ENCODE assay signal across 1 cellular context in the genomic region with DNA sequence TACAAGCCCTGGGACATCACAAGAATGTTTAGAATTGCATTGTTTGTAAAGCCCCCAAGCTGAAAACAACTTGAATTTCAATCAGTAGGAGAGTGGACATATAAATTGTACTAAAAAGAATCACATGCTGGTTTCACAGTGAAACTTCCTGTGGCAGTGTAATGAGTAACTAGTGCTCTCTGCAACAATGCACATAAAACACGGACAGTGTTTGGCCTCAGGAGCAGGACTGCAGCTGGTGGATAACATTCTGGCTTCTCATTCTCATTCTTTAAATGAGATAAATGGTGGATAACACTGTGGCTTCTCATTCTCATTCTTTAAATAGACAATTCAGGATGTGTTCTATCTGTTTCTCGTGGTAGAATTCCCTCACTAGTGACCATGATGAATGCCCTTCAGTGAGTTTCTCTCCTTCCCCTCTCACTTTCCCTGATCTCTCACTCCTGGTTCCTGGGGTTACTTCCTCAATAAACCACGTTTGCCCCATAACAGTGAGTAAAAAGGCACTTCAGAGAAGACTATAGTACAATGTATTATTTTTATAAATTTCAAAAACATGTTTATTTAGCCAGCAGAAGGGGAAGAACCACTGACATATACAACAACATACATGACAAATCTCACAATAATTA.
A peak's percentile ranks its signal among the peaks of the same experiment; 100 is the strongest.
TF ChIP-seq lines count a peak whose summit lies in the region.

No MANE protein-coding gene starts in this region.

TF ChIP-seq in HepG2, 621 proteins besides CTCF, POLR2A, EP300 and RAD21 (continued from another document and continues in another):
- TF ChIP-seq, protein P1, sequence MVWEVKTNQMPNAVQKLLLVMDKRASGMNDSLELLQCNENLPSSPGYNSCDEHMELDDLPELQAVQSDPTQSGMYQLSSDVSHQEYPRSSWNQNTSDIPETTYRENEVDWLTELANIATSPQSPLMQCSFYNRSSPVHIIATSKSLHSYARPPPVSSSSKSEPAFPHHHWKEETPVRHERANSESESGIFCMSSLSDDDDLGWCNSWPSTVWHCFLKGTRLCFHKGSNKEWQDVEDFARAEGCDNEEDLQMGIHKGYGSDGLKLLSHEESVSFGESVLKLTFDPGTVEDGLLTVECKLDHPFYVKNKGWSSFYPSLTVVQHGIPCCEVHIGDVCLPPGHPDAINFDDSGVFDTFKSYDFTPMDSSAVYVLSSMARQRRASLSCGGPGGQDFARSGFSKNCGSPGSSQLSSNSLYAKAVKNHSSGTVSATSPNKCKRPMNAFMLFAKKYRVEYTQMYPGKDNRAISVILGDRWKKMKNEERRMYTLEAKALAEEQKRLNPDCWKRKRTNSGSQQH (CRISPR knock-in tag; IDR thresholded peaks at IDR 0.05; ENCODE audit: low read depth), result 0 out of 2 replicates have a peak, but pooled peaks have one; percentile 43
- TF ChIP-seq PRPF4 (IDR thresholded peaks at IDR 0.05; ENCODE audit: low read depth, low read length, poor library complexity, severe bottlenecking) (no peak), ZNF10 (CRISPR knock-in tag; IDR thresholded peaks at IDR 0.05; ENCODE audit: borderline replicate concordance, low read depth) (no peak), GABPA (IDR thresholded peaks at IDR 0.05; ENCODE audit: low read depth, low read length) (no peak), GABPA (CRISPR knock-in tag; IDR thresholded peaks at IDR 0.05; ENCODE audit: low read depth) (peak; percentile 65; the same call in 1 of the 2 replicates), ZSCAN9 (CRISPR knock-in tag; IDR thresholded peaks at IDR 0.05; ENCODE audit: borderline replicate concordance) (0 out of 2 replicates have a peak, but pooled peaks have one; percentile 20), ZNF598 (CRISPR knock-in tag; IDR thresholded peaks at IDR 0.05; ENCODE audit: borderline replicate concordance) (no peak), ZNF292 (CRISPR knock-in tag; IDR thresholded peaks at IDR 0.05; ENCODE audit: borderline replicate concordance, low read depth) (peak; percentile 54; the same call in 1 of the 2 replicates), TEAD3 (CRISPR knock-in tag; optimal IDR thresholded peaks at IDR 0.05; ENCODE audit: borderline replicate concordance) (peak; percentile 40), FOXP1 (IDR thresholded peaks at IDR 0.05) (no peak), FOXP1 (CRISPR knock-in tag; IDR thresholded peaks at IDR 0.05) (0 out of 2 replicates have a peak, but pooled peaks have one; percentile 15), ZSCAN30 (CRISPR knock-in tag; IDR thresholded peaks at IDR 0.05) (no peak), SMC3 (IDR thresholded peaks at IDR 0.05; ENCODE audit: low read length) (0 out of 2 replicates have a peak, but pooled peaks have one; percentile 3), ETV5 (CRISPR knock-in tag; IDR thresholded peaks at IDR 0.05; ENCODE audit: borderline replicate concordance) (peak; percentile 77; the same call in 1 of the 2 replicates), PHF5A (CRISPR knock-in tag; IDR thresholded peaks at IDR 0.05; ENCODE audit: low read depth, unreplicated experiment) (no peak), CEBPG (CRISPR knock-in tag; IDR thresholded peaks at IDR 0.05) (no peak), JARID2 (CRISPR knock-in tag; IDR thresholded peaks at IDR 0.05; ENCODE audit: insufficient replicate concordance) (no peak), ZNF296 (CRISPR knock-in tag; conservative IDR thresholded peaks at IDR 0.05) (no peak), SOX13 (IDR thresholded peaks at IDR 0.05) (no peak), SOX13 (CRISPR knock-in tag; conservative IDR thresholded peaks at IDR 0.05 in 1 of 2, IDR thresholded peaks at IDR 0.05 in 1 of 2) (peak in 1 of 2 experiments; percentile 38; a peak in 1 of 4 replicates), GABPB1 (CRISPR knock-in tag; IDR thresholded peaks at IDR 0.05) (peak; percentile 30; the same call in 1 of the 2 replicates)
- TF ChIP-seq, protein P2, sequence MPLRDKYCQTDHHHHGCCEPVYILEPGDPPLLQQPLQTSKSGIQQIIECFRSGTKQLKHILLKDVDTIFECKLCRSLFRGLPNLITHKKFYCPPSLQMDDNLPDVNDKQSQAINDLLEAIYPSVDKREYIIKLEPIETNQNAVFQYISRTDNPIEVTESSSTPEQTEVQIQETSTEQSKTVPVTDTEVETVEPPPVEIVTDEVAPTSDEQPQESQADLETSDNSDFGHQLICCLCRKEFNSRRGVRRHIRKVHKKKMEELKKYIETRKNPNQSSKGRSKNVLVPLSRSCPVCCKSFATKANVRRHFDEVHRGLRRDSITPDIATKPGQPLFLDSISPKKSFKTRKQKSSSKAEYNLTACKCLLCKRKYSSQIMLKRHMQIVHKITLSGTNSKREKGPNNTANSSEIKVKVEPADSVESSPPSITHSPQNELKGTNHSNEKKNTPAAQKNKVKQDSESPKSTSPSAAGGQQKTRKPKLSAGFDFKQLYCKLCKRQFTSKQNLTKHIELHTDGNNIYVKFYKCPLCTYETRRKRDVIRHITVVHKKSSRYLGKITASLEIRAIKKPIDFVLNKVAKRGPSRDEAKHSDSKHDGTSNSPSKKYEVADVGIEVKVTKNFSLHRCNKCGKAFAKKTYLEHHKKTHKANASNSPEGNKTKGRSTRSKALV (CRISPR knock-in tag; IDR thresholded peaks at IDR 0.05), result no peak
- TF ChIP-seq, protein P3, sequence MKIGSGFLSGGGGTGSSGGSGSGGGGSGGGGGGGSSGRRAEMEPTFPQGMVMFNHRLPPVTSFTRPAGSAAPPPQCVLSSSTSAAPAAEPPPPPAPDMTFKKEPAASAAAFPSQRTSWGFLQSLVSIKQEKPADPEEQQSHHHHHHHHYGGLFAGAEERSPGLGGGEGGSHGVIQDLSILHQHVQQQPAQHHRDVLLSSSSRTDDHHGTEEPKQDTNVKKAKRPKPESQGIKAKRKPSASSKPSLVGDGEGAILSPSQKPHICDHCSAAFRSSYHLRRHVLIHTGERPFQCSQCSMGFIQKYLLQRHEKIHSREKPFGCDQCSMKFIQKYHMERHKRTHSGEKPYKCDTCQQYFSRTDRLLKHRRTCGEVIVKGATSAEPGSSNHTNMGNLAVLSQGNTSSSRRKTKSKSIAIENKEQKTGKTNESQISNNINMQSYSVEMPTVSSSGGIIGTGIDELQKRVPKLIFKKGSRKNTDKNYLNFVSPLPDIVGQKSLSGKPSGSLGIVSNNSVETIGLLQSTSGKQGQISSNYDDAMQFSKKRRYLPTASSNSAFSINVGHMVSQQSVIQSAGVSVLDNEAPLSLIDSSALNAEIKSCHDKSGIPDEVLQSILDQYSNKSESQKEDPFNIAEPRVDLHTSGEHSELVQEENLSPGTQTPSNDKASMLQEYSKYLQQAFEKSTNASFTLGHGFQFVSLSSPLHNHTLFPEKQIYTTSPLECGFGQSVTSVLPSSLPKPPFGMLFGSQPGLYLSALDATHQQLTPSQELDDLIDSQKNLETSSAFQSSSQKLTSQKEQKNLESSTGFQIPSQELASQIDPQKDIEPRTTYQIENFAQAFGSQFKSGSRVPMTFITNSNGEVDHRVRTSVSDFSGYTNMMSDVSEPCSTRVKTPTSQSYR (CRISPR knock-in tag; IDR thresholded peaks at IDR 0.05; ENCODE audit: borderline replicate concordance), result no peak
- TF ChIP-seq, protein P4, sequence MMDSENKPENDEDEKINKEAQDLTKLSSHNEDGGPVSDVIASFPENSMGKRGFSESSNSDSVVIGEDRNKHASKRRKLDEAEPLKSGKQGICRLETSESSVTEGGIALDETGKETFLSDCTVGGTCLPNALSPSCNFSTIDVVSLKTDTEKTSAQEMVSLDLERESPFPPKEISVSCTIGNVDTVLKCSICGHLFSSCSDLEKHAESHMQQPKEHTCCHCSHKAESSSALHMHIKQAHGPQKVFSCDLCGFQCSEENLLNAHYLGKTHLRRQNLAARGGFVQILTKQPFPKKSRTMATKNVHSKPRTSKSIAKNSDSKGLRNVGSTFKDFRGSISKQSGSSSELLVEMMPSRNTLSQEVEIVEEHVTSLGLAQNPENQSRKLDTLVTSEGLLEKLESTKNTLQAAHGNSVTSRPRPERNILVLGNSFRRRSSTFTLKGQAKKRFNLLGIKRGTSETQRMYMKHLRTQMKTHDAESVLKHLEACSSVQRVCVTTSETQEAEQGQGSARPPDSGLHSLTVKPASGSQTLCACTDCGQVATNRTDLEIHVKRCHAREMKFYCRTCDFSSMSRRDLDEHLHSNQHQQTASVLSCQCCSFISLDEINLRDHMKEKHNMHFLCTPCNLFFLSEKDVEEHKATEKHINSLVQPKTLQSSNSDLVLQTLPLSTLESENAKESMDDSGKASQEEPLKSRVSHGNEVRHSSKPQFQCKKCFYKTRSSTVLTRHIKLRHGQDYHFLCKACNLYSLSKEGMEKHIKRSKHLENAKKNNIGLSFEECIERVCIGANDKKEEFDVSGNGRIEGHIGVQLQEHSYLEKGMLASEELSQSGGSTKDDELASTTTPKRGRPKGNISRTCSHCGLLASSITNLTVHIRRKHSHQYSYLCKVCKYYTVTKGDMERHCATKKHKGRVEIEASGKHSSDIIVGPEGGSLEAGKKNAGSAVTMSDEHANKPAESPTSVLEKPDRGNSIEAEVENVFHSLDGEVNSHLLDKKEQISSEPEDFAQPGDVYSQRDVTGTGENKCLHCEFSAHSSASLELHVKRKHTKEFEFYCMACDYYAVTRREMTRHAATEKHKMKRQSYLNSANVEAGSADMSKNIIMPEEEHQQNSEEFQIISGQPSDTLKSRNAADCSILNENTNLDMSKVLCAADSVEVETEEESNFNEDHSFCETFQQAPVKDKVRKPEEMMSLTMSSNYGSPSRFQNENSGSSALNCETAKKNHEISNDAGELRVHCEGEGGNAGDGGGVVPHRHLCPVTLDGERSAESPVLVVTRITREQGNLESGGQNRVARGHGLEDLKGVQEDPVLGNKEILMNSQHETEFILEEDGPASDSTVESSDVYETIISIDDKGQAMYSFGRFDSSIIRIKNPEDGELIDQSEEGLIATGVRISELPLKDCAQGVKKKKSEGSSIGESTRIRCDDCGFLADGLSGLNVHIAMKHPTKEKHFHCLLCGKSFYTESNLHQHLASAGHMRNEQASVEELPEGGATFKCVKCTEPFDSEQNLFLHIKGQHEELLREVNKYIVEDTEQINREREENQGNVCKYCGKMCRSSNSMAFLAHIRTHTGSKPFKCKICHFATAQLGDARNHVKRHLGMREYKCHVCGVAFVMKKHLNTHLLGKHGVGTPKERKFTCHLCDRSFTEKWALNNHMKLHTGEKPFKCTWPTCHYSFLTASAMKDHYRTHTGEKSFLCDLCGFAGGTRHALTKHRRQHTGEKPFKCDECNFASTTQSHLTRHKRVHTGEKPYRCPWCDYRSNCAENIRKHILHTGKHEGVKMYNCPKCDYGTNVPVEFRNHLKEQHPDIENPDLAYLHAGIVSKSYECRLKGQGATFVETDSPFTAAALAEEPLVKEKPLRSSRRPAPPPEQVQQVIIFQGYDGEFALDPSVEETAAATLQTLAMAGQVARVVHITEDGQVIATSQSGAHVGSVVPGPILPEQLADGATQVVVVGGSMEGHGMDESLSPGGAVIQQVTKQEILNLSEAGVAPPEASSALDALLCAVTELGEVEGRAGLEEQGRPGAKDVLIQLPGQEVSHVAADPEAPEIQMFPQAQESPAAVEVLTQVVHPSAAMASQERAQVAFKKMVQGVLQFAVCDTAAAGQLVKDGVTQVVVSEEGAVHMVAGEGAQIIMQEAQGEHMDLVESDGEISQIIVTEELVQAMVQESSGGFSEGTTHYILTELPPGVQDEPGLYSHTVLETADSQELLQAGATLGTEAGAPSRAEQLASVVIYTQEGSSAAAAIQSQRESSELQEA (CRISPR knock-in tag; IDR thresholded peaks at IDR 0.05; ENCODE audit: not compliant biosample characterization), result no peak
- TF ChIP-seq, protein P5, sequence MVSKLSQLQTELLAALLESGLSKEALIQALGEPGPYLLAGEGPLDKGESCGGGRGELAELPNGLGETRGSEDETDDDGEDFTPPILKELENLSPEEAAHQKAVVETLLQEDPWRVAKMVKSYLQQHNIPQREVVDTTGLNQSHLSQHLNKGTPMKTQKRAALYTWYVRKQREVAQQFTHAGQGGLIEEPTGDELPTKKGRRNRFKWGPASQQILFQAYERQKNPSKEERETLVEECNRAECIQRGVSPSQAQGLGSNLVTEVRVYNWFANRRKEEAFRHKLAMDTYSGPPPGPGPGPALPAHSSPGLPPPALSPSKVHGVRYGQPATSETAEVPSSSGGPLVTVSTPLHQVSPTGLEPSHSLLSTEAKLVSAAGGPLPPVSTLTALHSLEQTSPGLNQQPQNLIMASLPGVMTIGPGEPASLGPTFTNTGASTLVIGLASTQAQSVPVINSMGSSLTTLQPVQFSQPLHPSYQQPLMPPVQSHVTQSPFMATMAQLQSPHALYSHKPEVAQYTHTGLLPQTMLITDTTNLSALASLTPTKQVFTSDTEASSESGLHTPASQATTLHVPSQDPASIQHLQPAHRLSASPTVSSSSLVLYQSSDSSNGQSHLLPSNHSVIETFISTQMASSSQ (IDR thresholded peaks at IDR 0.05; ENCODE audit: low read depth), result peak; percentile 80
- TF ChIP-seq, protein P5 (CRISPR knock-in tag; IDR thresholded peaks at IDR 0.05; ENCODE audit: borderline replicate concordance), result no peak
- TF ChIP-seq, protein P6, sequence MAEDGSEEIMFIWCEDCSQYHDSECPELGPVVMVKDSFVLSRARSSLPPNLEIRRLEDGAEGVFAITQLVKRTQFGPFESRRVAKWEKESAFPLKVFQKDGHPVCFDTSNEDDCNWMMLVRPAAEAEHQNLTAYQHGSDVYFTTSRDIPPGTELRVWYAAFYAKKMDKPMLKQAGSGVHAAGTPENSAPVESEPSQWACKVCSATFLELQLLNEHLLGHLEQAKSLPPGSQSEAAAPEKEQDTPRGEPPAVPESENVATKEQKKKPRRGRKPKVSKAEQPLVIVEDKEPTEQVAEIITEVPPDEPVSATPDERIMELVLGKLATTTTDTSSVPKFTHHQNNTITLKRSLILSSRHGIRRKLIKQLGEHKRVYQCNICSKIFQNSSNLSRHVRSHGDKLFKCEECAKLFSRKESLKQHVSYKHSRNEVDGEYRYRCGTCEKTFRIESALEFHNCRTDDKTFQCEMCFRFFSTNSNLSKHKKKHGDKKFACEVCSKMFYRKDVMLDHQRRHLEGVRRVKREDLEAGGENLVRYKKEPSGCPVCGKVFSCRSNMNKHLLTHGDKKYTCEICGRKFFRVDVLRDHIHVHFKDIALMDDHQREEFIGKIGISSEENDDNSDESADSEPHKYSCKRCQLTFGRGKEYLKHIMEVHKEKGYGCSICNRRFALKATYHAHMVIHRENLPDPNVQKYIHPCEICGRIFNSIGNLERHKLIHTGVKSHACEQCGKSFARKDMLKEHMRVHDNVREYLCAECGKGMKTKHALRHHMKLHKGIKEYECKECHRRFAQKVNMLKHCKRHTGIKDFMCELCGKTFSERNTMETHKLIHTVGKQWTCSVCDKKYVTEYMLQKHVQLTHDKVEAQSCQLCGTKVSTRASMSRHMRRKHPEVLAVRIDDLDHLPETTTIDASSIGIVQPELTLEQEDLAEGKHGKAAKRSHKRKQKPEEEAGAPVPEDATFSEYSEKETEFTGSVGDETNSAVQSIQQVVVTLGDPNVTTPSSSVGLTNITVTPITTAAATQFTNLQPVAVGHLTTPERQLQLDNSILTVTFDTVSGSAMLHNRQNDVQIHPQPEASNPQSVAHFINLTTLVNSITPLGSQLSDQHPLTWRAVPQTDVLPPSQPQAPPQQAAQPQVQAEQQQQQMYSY (CRISPR knock-in tag; IDR thresholded peaks at IDR 0.05), result peak; percentile 97
